ENCODE assay signal across 20 cellular contexts in genomic region chr16:27665881-27666280, GRCh38.
"Had no signal": no experiment of that assay in that cellular context is flagged by ENCODE, and none has a peak within 500 bp of the region (broad histone marks: within the 10 kb centered on the region; RNA-seq: fewer than 3 reads in every experiment).

No MANE protein-coding gene starts in this region.

- H3K4me3 Mint-ChIP-seq: memory B cell, naive B cell, nephron had no signal

- H3K9me3 ChIP-seq: esophagus muscularis mucosa, left ventricle myocardium inferior, lower lobe of right lung, sigmoid colon, uterus had no signal

- H3K4me1 Mint-ChIP-seq: memory B cell, naive B cell had no signal

- ATAC-seq: foreskin keratinocyte, left cardiac atrium, lower lobe of right lung had no signal

- H3K27me3 Mint-ChIP-seq: memory B cell, naive B cell had no signal

- H3K36me3 ChIP-seq: uterus had no signal

- H3K4me3 ChIP-seq: esophagus muscularis mucosa, hepatocyte, left ventricle myocardium inferior, lower lobe of right lung, sigmoid colon, skin epidermis, uterus had no signal

- H3K27ac Mint-ChIP-seq: memory B cell, nephron had no signal

- H3K9me3 Mint-ChIP-seq: memory B cell, naive B cell, nephron had no signal

- H3K27ac ChIP-seq: epithelial cell of prostate, esophagus muscularis mucosa, foreskin keratinocyte, hepatocyte, left ventricle myocardium inferior, lower lobe of right lung, sigmoid colon, skin epidermis, uterus had no signal

- H3K4me1 ChIP-seq: esophagus muscularis mucosa, foreskin keratinocyte, left ventricle myocardium inferior, lower lobe of right lung, sigmoid colon, uterus had no signal

- DNase-seq: effector memory CD4-positive, alpha-beta T cell; foreskin keratinocyte; head of caudate nucleus; kidney; left cardiac atrium; left ventricle myocardium inferior; lower lobe of right lung; naive B cell; sigmoid colon; stimulated activated CD4-positive, alpha-beta T cell treated with anti-CD3 and anti-CD28 coated beads, Interleukin-2, amount 100 ng/mL, for 24 hours; stimulated activated CD4-positive, alpha-beta T cell treated with anti-CD3 and anti-CD28 coated beads, Interleukin-4, amount 100 ng/mL, for 4 hours; stimulated activated naive CD4-positive, alpha-beta T cell treated with Interleukin-2 at 50 U/mL for 16 hours; trophoblast cell; uterus had no signal

- H3K27me3 ChIP-seq: esophagus muscularis mucosa, foreskin keratinocyte, hepatocyte, sigmoid colon, uterus had no signal
